8 cellular contexts compared by ENCODE assay signal in the genomic region with DNA sequence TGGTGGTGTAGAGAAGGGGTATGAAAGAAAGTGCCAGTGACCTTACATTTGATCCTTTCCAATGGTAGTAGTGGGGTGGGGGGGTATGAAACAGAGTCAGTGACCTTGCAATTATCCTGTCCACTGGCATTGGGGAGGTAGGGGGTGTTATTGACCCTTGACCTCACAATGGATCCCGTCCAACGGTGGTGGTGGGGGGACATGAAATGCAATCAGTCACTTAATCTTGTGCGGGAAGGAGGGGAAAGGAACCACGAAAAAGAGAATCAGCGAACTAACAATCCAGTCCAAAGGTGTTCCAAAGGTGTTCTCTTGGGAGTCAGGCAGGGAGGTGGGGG. TPM values are rescaled to one million over a fixed set of nuclear protein-coding genes. Genes with fewer than 3 reads are reported as not detected.
DNase-seq lines count a peak whose midpoint lies in the region; ATAC-seq, FAIRE-seq and TF ChIP-seq lines count a peak whose summit lies in the region.

No MANE protein-coding gene starts in this region.

- H3K36me3 ChIP-seq in adrenal gland (replicated peaks in 1 of 2): no peaks in the 10 kb centered on the region
- no peaks in the 10 kb centered on the region for H3K36me3 ChIP-seq in HepG2 (replicated peaks in 1 of 2; ENCODE audit: control insufficient read depth in 1 of 2, insufficient read depth in 2 of 2, low read length in 2 of 2)
- no peaks in the 10 kb centered on the region for H3K36me3 ChIP-seq in testis (ENCODE audit: low read depth, missing control alignments)

- H4K20me1 ChIP-seq in HepG2 (ENCODE audit: insufficient read depth, low read length): no peaks in the 10 kb centered on the region

- peaks cover 26% of the 10 kb centered on the region for H3K4me1 Mint-ChIP-seq in activated CD4-positive, alpha-beta T cell treated with anti-CD3 and anti-CD28 coated beads, Interleukin-2, amount 10 ng/mL, durations not matched to agents 24 days and 14 days

- H3K4me3 Mint-ChIP-seq in activated CD4-positive, alpha-beta T cell treated with anti-CD3 and anti-CD28 coated beads, Interleukin-2, amount 10 ng/mL, durations not matched to agents 24 days and 14 days: peak overlapping the region; percentile 84

- TF ChIP-seq EP300 in HepG2 (IDR thresholded peaks at IDR 0.05; ENCODE audit: low read depth in 2 of 2, low read length in 2 of 2) (no peak), HepG2 (CRISPR knock-in tag; IDR thresholded peaks at IDR 0.05; ENCODE audit: borderline replicate concordance) (no peak)

- H3K9me3 ChIP-seq in adrenal gland (replicated peaks in 1 of 3) (no peaks in the 10 kb centered on the region), HepG2 (ENCODE audit: low read length) (no peaks in the 10 kb centered on the region), testis (no peaks in the 10 kb centered on the region)

- peak overlapping the region; percentile 91 for H3K27ac Mint-ChIP-seq in activated CD4-positive, alpha-beta T cell treated with anti-CD3 and anti-CD28 coated beads, Interleukin-2, amount 10 ng/mL, durations not matched to agents 24 days and 14 days

- no TSS peak for BruUV-seq in HepG2 (replicated peaks; lab: Mats Ljungman, UMichigan)

- CTCF ChIA-PET in HepG2 (lab: Yijun Ruan, JAX; ENCODE audit: low intra/inter-chr PET ratio, low total read pairs) (no interaction called here), HEK293T (lab: Yijun Ruan, JAX) (no interaction called here)

- no peak for DNase-seq in activated CD4-positive, alpha-beta T cell treated with anti-CD3 and anti-CD28 coated beads, Interleukin-2, amount 10 ng/mL, durations not matched to agents 24 days and 14 days
- DNase-seq in activated CD4-positive, alpha-beta T cell treated with anti-CD3 and anti-CD28 coated beads for 48 hours: no peak
- DNase-seq in adrenal gland (peak in 1 of 7 donors; percentile 24), HepG2 (ENCODE audit: low spot score) (no peak), testis (no peak), NCI-H187 treated with DMSO at 0.1 percent for 48 hours (lab: John Stamatoyannopoulos, UW) (no peak), HEK293T (ENCODE audit: extremely low spot score) (no peak)

- H3K27ac ChIP-seq in adrenal gland (peak overlapping the region in 3 of 5 donors; percentile 52 to 77 (median 70)), HepG2 (ENCODE audit: extremely low read length, insufficient read depth, low read length) (peak overlapping the region; percentile 55), testis (peak overlapping the region; percentile 82 to 86)

- H3K4me2 ChIP-seq in HepG2 (ENCODE audit: low read depth, low read length): peak overlapping the region; percentile 80

- TF ChIP-seq CTCF in adrenal gland (IDR thresholded peaks at IDR 0.05) (no peak), HepG2 (CRISPR knock-in tag; IDR thresholded peaks at IDR 0.05) (no peak), testis (IDR thresholded peaks at IDR 0.05) (no peak)

- H3K4me1 ChIP-seq in adrenal gland (replicated peaks in 1 of 2): no peaks in the 10 kb centered on the region
- peaks cover 27% of the 10 kb centered on the region for H3K4me1 ChIP-seq in HepG2 (ENCODE audit: insufficient read depth, low read length)
- no peaks in the 10 kb centered on the region for H3K4me1 ChIP-seq in testis

- 0 to 22% (median 8%) methylated on average over 4 to 5 of the region's 5 CpGs for WGBS in adrenal gland, 4 donors
- WGBS in HepG2 (ENCODE audit: low lambda C conversion rate): 0% methylated on average over 3 of the region's 5 CpGs
- 0 to 8% methylated on average over 5 of the region's 5 CpGs for WGBS in testis, 2 donors

- peak overlapping the region; percentile 67 for H3K9ac ChIP-seq in HepG2 (ENCODE audit: insufficient read depth, low read depth, low read length)

- H3K9me3 Mint-ChIP-seq in activated CD4-positive, alpha-beta T cell treated with anti-CD3 and anti-CD28 coated beads, Interleukin-2, amount 10 ng/mL, durations not matched to agents 24 days and 14 days: no peaks in the 10 kb centered on the region

- FAIRE-seq in HepG2 (lab: Jason Lieb, UNC): no peak

- H2AFZ ChIP-seq in HepG2 (ENCODE audit: low read length): no peak overlapping the region

- H3K79me2 ChIP-seq in HepG2 (ENCODE audit: insufficient read depth, low read length): no peaks in the 10 kb centered on the region

- no peaks in the 10 kb centered on the region for H3K36me3 Mint-ChIP-seq in activated CD4-positive, alpha-beta T cell treated with anti-CD3 and anti-CD28 coated beads, Interleukin-2, amount 10 ng/mL, durations not matched to agents 24 days and 14 days (ENCODE audit: low read depth)

- in situ Hi-C loops in HepG2 (cut with HindIII; ENCODE audit: extremely low pct_ligation_motif_present, low pct_unique_long_range_greater_than_20kb): no loop called here

- peaks cover 2% of the 10 kb centered on the region for H3K27me3 Mint-ChIP-seq in activated CD4-positive, alpha-beta T cell treated with anti-CD3 and anti-CD28 coated beads, Interleukin-2, amount 10 ng/mL, durations not matched to agents 24 days and 14 days

- no peaks in the 10 kb centered on the region for H3K27me3 ChIP-seq in adrenal gland
- no peaks in the 10 kb centered on the region for H3K27me3 ChIP-seq in HepG2 (ENCODE audit: control insufficient read depth in 1 of 2, insufficient read depth in 2 of 2, low read length in 2 of 2)
- no peaks in the 10 kb centered on the region for H3K27me3 ChIP-seq in testis

- POLR2A ChIA-PET in HepG2 (lab: Yijun Ruan, JAX): no interaction called here
- POLR2A ChIA-PET in HEK293T (lab: Yijun Ruan, JAX): interaction anchor here (0.6 to 0.8 kb wide), 2 partner anchors 33 to 59 kb away, joined by 3 read pairs; no protein-coding TSS in a partner anchor

- intact Hi-C loops in activated CD4-positive, alpha-beta T cell treated with anti-CD3 and anti-CD28 coated beads, Interleukin-2, amount 10 ng/mL, durations not matched to agents 24 days and 14 days (cut with micrococcal nuclease): no loop called here
- intact Hi-C loops in adrenal gland (cut with DNase I): no loop called here
- intact Hi-C loops in HepG2 (cut with micrococcal nuclease; ENCODE audit: unreplicated experiment): loop anchor here (2.0 kb wide), 1 partner anchor 38 kb away; no protein-coding TSS in a partner anchor
- intact Hi-C loops in testis (cut with DNase I; ENCODE audit: low total_unique reads): no loop called here

- TF ChIP-seq POLR2A in adrenal gland (IDR thresholded peaks at IDR 0.05) (no peak), HepG2 (IDR thresholded peaks at IDR 0.05; ENCODE audit: insufficient read depth in 1 of 2, low read depth in 2 of 2, low read length in 2 of 2) (no peak), testis (IDR thresholded peaks at IDR 0.05) (no peak)

- ATAC-seq in HepG2 (peak; percentile 59; the same call in 1 of the 3 replicates), GM21825 (IDR thresholded peaks at IDR 0.05; ENCODE audit: unreplicated experiment) (no peak)

- H3K4me3 ChIP-seq in adrenal gland (peak overlapping the region in 2 of 4 donors; percentile 24 to 55), HepG2 (replicated peaks in 1 of 3; ENCODE audit: insufficient read depth in 1 of 3, low read depth in 2 of 3, low read length in 3 of 3) (peak overlapping the region; percentile 69 to 80 (median 74)), testis (peak overlapping the region; percentile 60 to 85)

- TF ChIP-seq RAD21 in HepG2 (CRISPR knock-in tag; IDR thresholded peaks at IDR 0.05): no peak

TF ChIP-seq in HepG2, 621 proteins besides CTCF, POLR2A, EP300 and RAD21 (continues in another document):
- TF ChIP-seq KLF16 (CRISPR knock-in tag; IDR thresholded peaks at IDR 0.05) (no peak), ZNF558 (CRISPR knock-in tag; IDR thresholded peaks at IDR 0.05; ENCODE audit: borderline replicate concordance) (no peak), NR2F6 (IDR thresholded peaks at IDR 0.05) (peak; percentile 41; the same call in 1 of the 2 replicates), NR2F6 (CRISPR knock-in tag; IDR thresholded peaks at IDR 0.05) (0 out of 2 replicates have a peak, but pooled peaks have one; percentile 4), NFIC (IDR thresholded peaks at IDR 0.05; ENCODE audit: low read length) (no peak)

TF ChIP-seq in HEK293T, 16 proteins besides CTCF, POLR2A, EP300 and RAD21 (continues in another document):
- TF ChIP-seq SP1 (IDR thresholded peaks at IDR 0.05): no peak
- no peak for TF ChIP-seq TARDBP (IDR thresholded peaks at IDR 0.05)
- no peak for TF ChIP-seq L3MBTL2 (conservative IDR thresholded peaks at IDR 0.05)
- no peak for TF ChIP-seq FOXM1 (IDR thresholded peaks at IDR 0.05; ENCODE audit: borderline replicate concordance)
- TF ChIP-seq LEF1 (IDR thresholded peaks at IDR 0.05; ENCODE audit: borderline replicate concordance): no peak
- TF ChIP-seq FOXK2 (IDR thresholded peaks at IDR 0.05): no peak
- TF ChIP-seq SUZ12 (IDR thresholded peaks at IDR 0.05): no peak

RNA-seq across cellular contexts. Expression of gene PDK3, which starts 0.6 kb away (rescaled TPM):
- 26.3 and 30.7 TPM in 2 replicates for total RNA-seq in activated CD4-positive, alpha-beta T cell treated with anti-CD3 and anti-CD28 coated beads, Interleukin-2, amount 10 ng/mL, durations not matched to agents 24 days and 14 days
- total RNA-seq in adrenal gland: 10 to 100 TPM in 5 of 8 donors, 1 to 10 TPM in 3; 6.0 to 21.4 (median 13.5) TPM
- 1 to 10 TPM; 2.1 to 4.9 (median 2.4) TPM for polyA plus RNA-seq in adrenal gland
- 9.1 and 13.3 TPM in 2 replicates for total RNA-seq in HepG2 (2016; rRNA removed; fragmentation: Illumina TruSeq; extraction: Trizol)
- 3.8 and 5.6 TPM in 2 replicates for total RNA-seq in HepG2 (2016; cell fraction: cytosol; rRNA removed; fragmentation: Illumina TruSeq; extraction: Trizol; ENCODE audit: low read depth)
- 8.5 and 14.7 TPM in 2 replicates for total RNA-seq in HepG2 (2016; cell fraction: insoluble cytoplasmic fraction; rRNA removed; fragmentation: Illumina TruSeq; extraction: Trizol)
- 7.0 and 7.7 TPM in 2 replicates for total RNA-seq in HepG2 (2016; cell fraction: membrane; rRNA removed; fragmentation: Illumina TruSeq; extraction: Trizol)
- 6.3 and 7.8 TPM in 2 replicates for total RNA-seq in HepG2 (2016; cell fraction: nucleus; rRNA removed; fragmentation: Illumina TruSeq; extraction: Trizol)
- polyA plus RNA-seq in HepG2 (2011; rRNA removed): 7.3 and 10.5 TPM in 2 replicates
- 6.6 and 7.1 TPM in 2 replicates for polyA plus RNA-seq in HepG2 (2011; cell fraction: cytosol; rRNA removed)
- polyA plus RNA-seq in HepG2 (2011; cell fraction: nucleus; rRNA removed): 5.0 and 5.2 TPM in 2 replicates
- polyA plus RNA-seq in HepG2 (2012): 2.9 and 5.4 TPM in 2 replicates
- polyA plus RNA-seq in HepG2 (2016; cell fraction: cytosol; fragmentation: Illumina TruSeq; extraction: Trizol; ENCODE audit: low read depth): 3.3 and 3.6 TPM in 2 replicates
- polyA plus RNA-seq in HepG2 (2016; cell fraction: insoluble cytoplasmic fraction; fragmentation: Illumina TruSeq; extraction: Trizol; ENCODE audit: low read depth): 10.0 and 10.1 TPM in 2 replicates
- 5.3 and 5.7 TPM in 2 replicates for polyA plus RNA-seq in HepG2 (2016; cell fraction: membrane; fragmentation: Illumina TruSeq; extraction: Trizol; ENCODE audit: low read depth)
- 3.5 and 5.6 TPM in 2 replicates for polyA plus RNA-seq in HepG2 (2016; cell fraction: nucleus; fragmentation: Illumina TruSeq; extraction: Trizol; ENCODE audit: insufficient read depth, low read depth)
- 10.5 and 17.1 TPM in 2 replicates for polyA minus RNA-seq in HepG2 (2011; rRNA and poly(A)+ RNA removed; ENCODE audit: low replicate concordance)
- polyA minus RNA-seq in HepG2 (2011; cell fraction: cytosol; rRNA and poly(A)+ RNA removed): 11.8 and 13.5 TPM in 2 replicates
- 15.2 and 15.5 TPM in 2 replicates for polyA minus RNA-seq in HepG2 (2011; cell fraction: nucleus; rRNA and poly(A)+ RNA removed)
- total RNA-seq in testis: 10 to 100 TPM; 71.1 to 74.8 TPM
- polyA plus RNA-seq in testis (ENCODE audit: insufficient read depth, low read depth, low replicate concordance): 28.1 TPM
